8 cellular contexts compared by ENCODE assay signal in genomic region chr15:59399465-59400102, GRCh38. TPM values are rescaled to one million over a fixed set of nuclear protein-coding genes. Genes with fewer than 3 reads are reported as not detected.
DNase-seq lines count a peak whose midpoint lies in the region; ATAC-seq and TF ChIP-seq lines count a peak whose summit lies in the region.

No MANE protein-coding gene starts in this region.

- no peaks in the 10 kb centered on the region for H3F3A ChIP-seq in smooth muscle cell (ENCODE audit: low read depth)

- H3K36me3 ChIP-seq in smooth muscle cell (ENCODE audit: low read depth) = no peaks in the 10 kb centered on the region

- peak; percentile 19 for DNase-seq in ELF-1 (ENCODE audit: low read depth, low spot score)
- peak; percentile 89 for DNase-seq in SKM-1 treated with dmso at 0.1 percent for 144 hours (lab: John Stamatoyannopoulos, UW; ENCODE audit: unreplicated experiment)
- DNase-seq in T-helper 1 cell = no peak
- DNase-seq in stimulated activated CD4-positive, alpha-beta T cell treated with anti-CD3 and anti-CD28 coated beads, Interleukin-12 subunit alpha, Interleukin-12 subunit beta, amount 100 ng/mL, for 4 hours = no peak
- DNase-seq in activated gamma-delta T cell treated with Interleukin-2 at 50 U/mL for 16 hours = no peak
- no peak for DNase-seq in smooth muscle cell (lab: John Stamatoyannopoulos, UW; ENCODE audit: unreplicated experiment)

- H3K27ac ChIP-seq in smooth muscle cell (ENCODE audit: low read depth) = no peak overlapping the region

- H4K20me1 ChIP-seq in smooth muscle cell (ENCODE audit: low read depth) = no peaks in the 10 kb centered on the region

- no peaks in the 10 kb centered on the region for H3K4me1 ChIP-seq in smooth muscle cell (ENCODE audit: low read depth)

- H2AFZ ChIP-seq in smooth muscle cell (ENCODE audit: low read depth) = no peak overlapping the region

- ATAC-seq in GM19397 (IDR thresholded peaks at IDR 0.05; ENCODE audit: unreplicated experiment) = peak; percentile 83
- ATAC-seq in HG03097 (IDR thresholded peaks at IDR 0.05; ENCODE audit: low FRiP score, unreplicated experiment) = peak; percentile 58

- no peak for TF ChIP-seq CTCF in smooth muscle cell (IDR thresholded peaks at IDR 0.05; ENCODE audit: borderline replicate concordance, insufficient read depth, poor library complexity, severe bottlenecking)

- H3K9me3 ChIP-seq in smooth muscle cell (replicated peaks; ENCODE audit: low read depth) = no peaks in the 10 kb centered on the region

- H3K9ac ChIP-seq in smooth muscle cell (ENCODE audit: low read depth) = no peak overlapping the region

- no peak overlapping the region for H3K4me3 ChIP-seq in smooth muscle cell

- 81% methylated on average over 7 of the region's 7 CpGs for WGBS in smooth muscle cell (ENCODE audit: low lambda C conversion rate)

- no peaks in the 10 kb centered on the region for H3K27me3 ChIP-seq in smooth muscle cell (ENCODE audit: low read depth)

- no peak overlapping the region for H3K4me2 ChIP-seq in smooth muscle cell

- H3K79me2 ChIP-seq in smooth muscle cell (ENCODE audit: low read depth) = no peaks in the 10 kb centered on the region

RNA-seq across cellular contexts. Expression of gene MYO1E, which starts 26.9 kb away (rescaled TPM):
- 50.0 and 68.6 TPM in 2 replicates for total RNA-seq in smooth muscle cell
- 54.5 and 69.6 TPM in 2 replicates for polyA plus RNA-seq in smooth muscle cell

RNA-seq across cellular contexts. Expression of gene FAM81A, which starts 38.4 kb away (rescaled TPM):
- 0.04 and 0.67 TPM in 2 replicates for total RNA-seq in smooth muscle cell
- 0.79 and 1.8 TPM in 2 replicates for polyA plus RNA-seq in smooth muscle cell

Comparison
In these comparisons a context has a peak if more than half of its experiments do, and no peak if none do; other contexts are left out.
1. DNase-seq: peak in ELF-1 (single experiment) and SKM-1 treated with dmso at 0.1 percent for 144 hours (single experiment); none in T-helper 1 cell (0 of 5), stimulated activated CD4-positive, alpha-beta T cell treated with anti-CD3 and anti-CD28 coated beads, Interleukin-12 subunit alpha, Interleukin-12 subunit beta, amount 100 ng/mL, for 4 hours (single experiment), activated gamma-delta T cell treated with Interleukin-2 at 50 U/mL for 16 hours (single experiment) and smooth muscle cell (single experiment).